ENCODE assay signal across 16 cellular contexts in genomic region chr10:49577182-49577925, GRCh38. TPM values are rescaled to one million over a fixed set of nuclear protein-coding genes. Genes with fewer than 3 reads are reported as not detected.
A peak's percentile ranks its signal among the peaks of the same experiment; 100 is the strongest.
DNase-seq lines count a peak whose midpoint lies in the region; ATAC-seq and TF ChIP-seq lines count a peak whose summit lies in the region.
"Had no signal": no experiment of that assay in that cellular context is flagged by ENCODE, and none has a peak within 500 bp of the region (broad histone marks: within the 10 kb centered on the region; RNA-seq: fewer than 3 reads in every experiment).

No MANE protein-coding gene starts in this region.

- H3K27ac Mint-ChIP-seq in activated T-cell treated with anti-CD3 and anti-CD28 coated beads, Interleukin-2, amount 50 U/mL, for 72 hours = no peak overlapping the region
- peak overlapping the region; percentile 54 for H3K27ac Mint-ChIP-seq in activated T-helper 2 cell treated with anti-CD3 and anti-CD28 coated beads, Interferon-gamma antibody, Interleukin-2, Interleukin-4, amounts not matched to agents 10 μg/mL and 5 μg/mL and 100 μg/mL, durations not matched to agents 14 hours and 24 hours and 36 hours
- no peak overlapping the region for H3K27ac Mint-ChIP-seq in endothelial cell (ENCODE audit: unreplicated experiment)
- H3K27ac Mint-ChIP-seq: CD4-positive, alpha-beta memory T cell; H9 had no signal

- TF ChIP-seq CTCF in endothelial cell (IDR thresholded peaks at IDR 0.05; ENCODE audit: unreplicated experiment) = no peak
- TF ChIP-seq CTCF in heart right ventricle (IDR thresholded peaks at IDR 0.05) = no peak
- TF ChIP-seq CTCF in MM.1S (IDR thresholded peaks at IDR 0.05; ENCODE audit: low read length) = no peak

- no peak overlapping the region for H3K4me3 Mint-ChIP-seq in activated T-cell treated with anti-CD3 and anti-CD28 coated beads, Interleukin-2, amount 50 U/mL, for 72 hours
- H3K4me3 Mint-ChIP-seq in activated T-helper 2 cell treated with anti-CD3 and anti-CD28 coated beads, Interferon-gamma antibody, Interleukin-2, Interleukin-4, amounts not matched to agents 10 μg/mL and 5 μg/mL and 100 μg/mL, durations not matched to agents 14 hours and 24 hours and 36 hours (ENCODE audit: low read depth) = no peak overlapping the region
- no peak overlapping the region for H3K4me3 Mint-ChIP-seq in endothelial cell (ENCODE audit: unreplicated experiment)
- H3K4me3 Mint-ChIP-seq: CD4-positive, alpha-beta memory T cell; H9 had no signal

- H3K4me3 ChIP-seq in heart right ventricle = no peak overlapping the region
- H3K4me3 ChIP-seq in MM.1S (ENCODE audit: low read length) = no peak overlapping the region

- peaks cover 0 to 4% of the 10 kb centered on the region in 2 donors for H3K36me3 Mint-ChIP-seq in activated T-cell treated with anti-CD3 and anti-CD28 coated beads, Interleukin-2, amount 50 U/mL, for 72 hours (ENCODE audit: insufficient read depth in 2 of 2)
- H3K36me3 Mint-ChIP-seq in activated T-helper 2 cell treated with anti-CD3 and anti-CD28 coated beads, Interferon-gamma antibody, Interleukin-2, Interleukin-4, amounts not matched to agents 10 μg/mL and 5 μg/mL and 100 μg/mL, durations not matched to agents 14 hours and 24 hours and 36 hours (ENCODE audit: low read depth) = no peaks in the 10 kb centered on the region
- no peaks in the 10 kb centered on the region for H3K36me3 Mint-ChIP-seq in endothelial cell (ENCODE audit: low read depth, unreplicated experiment)
- H3K36me3 Mint-ChIP-seq: CD4-positive, alpha-beta memory T cell had no signal

- ATAC-seq in activated T-cell treated with anti-CD3 and anti-CD28 coated beads, Interleukin-2, amount 50 U/mL, for 72 hours (replicated peaks in 1 of 2) = peak; percentile 87 to 91
- ATAC-seq in HG02610 (IDR thresholded peaks at IDR 0.05; ENCODE audit: unreplicated experiment) (peak; percentile 45), heart right ventricle (no peak)

- H3K27me3 Mint-ChIP-seq in activated T-cell treated with anti-CD3 and anti-CD28 coated beads, Interleukin-2, amount 50 U/mL, for 72 hours (ENCODE audit: low read depth) = peaks cover 36% of the 10 kb centered on the region
- peaks cover 4% of the 10 kb centered on the region for H3K27me3 Mint-ChIP-seq in activated T-helper 2 cell treated with anti-CD3 and anti-CD28 coated beads, Interferon-gamma antibody, Interleukin-2, Interleukin-4, amounts not matched to agents 10 μg/mL and 5 μg/mL and 100 μg/mL, durations not matched to agents 14 hours and 24 hours and 36 hours (ENCODE audit: low read depth)
- H3K27me3 Mint-ChIP-seq in endothelial cell (ENCODE audit: unreplicated experiment) = peaks cover 2% of the 10 kb centered on the region

- no peaks in the 10 kb centered on the region for H4K20me1 ChIP-seq in MM.1S (ENCODE audit: insufficient read depth, low read length)

- H3K27ac ChIP-seq in heart right ventricle (no peak overlapping the region), MM.1S (ENCODE audit: low read length) (no peak overlapping the region)
- H3K27ac ChIP-seq: C4-2B, HL-60 had no signal

- intact Hi-C loops in activated T-helper 2 cell treated with anti-CD3 and anti-CD28 coated beads, Interferon-gamma antibody, Interleukin-2, Interleukin-4, amounts not matched to agents 10 μg/mL and 5 μg/mL and 100 μg/mL, durations not matched to agents 14 hours and 24 hours and 36 hours (cut with micrococcal nuclease) = no loop called here
- intact Hi-C loops in heart right ventricle (cut with DNase I) = no loop called here

- no peaks in the 10 kb centered on the region for H3K79me2 ChIP-seq in MM.1S (ENCODE audit: low read length)

- peaks cover 21% of the 10 kb centered on the region for H3K4me1 Mint-ChIP-seq in activated T-cell treated with anti-CD3 and anti-CD28 coated beads, Interleukin-2, amount 50 U/mL, for 72 hours (ENCODE audit: low read depth)
- H3K4me1 Mint-ChIP-seq in activated T-helper 2 cell treated with anti-CD3 and anti-CD28 coated beads, Interferon-gamma antibody, Interleukin-2, Interleukin-4, amounts not matched to agents 10 μg/mL and 5 μg/mL and 100 μg/mL, durations not matched to agents 14 hours and 24 hours and 36 hours (ENCODE audit: low read depth) = peaks cover 37% of the 10 kb centered on the region
- H3K4me1 Mint-ChIP-seq in endothelial cell (ENCODE audit: unreplicated experiment) = no peaks in the 10 kb centered on the region
- H3K4me1 Mint-ChIP-seq: H9 had no signal

- H3K27me3 ChIP-seq in heart right ventricle (peaks cover 0 to 6% (median 0%) of the 10 kb centered on the region in 7 donors), MM.1S (replicated peaks; ENCODE audit: insufficient read depth, low read length) (no peaks in the 10 kb centered on the region)
- H3K27me3 ChIP-seq: BE2C had no signal

- H3K4me1 ChIP-seq in heart right ventricle (no peaks in the 10 kb centered on the region), MM.1S (ENCODE audit: low read length) (no peaks in the 10 kb centered on the region)
- H3K4me1 ChIP-seq: BE2C had no signal

- no peak for DNase-seq in activated T-cell treated with anti-CD3 and anti-CD28 coated beads, Interleukin-2, amount 50 U/mL, for 72 hours
- DNase-seq in activated T-cell treated with anti-CD3 and anti-CD28 coated beads for 4 hours (no peak), endothelial cell (ENCODE audit: low spot score) (no peak), heart right ventricle (no peak), MM.1S (no peak)
- no peak for DNase-seq in activated T-helper 2 cell treated with anti-CD3 and anti-CD28 coated beads, Interferon-gamma antibody, Interleukin-2, Interleukin-4, amounts not matched to agents 10 μg/mL and 5 μg/mL and 100 μg/mL, durations not matched to agents 14 hours and 24 hours and 36 hours (ENCODE audit: low spot score)
- DNase-seq: BE2C; CD4-positive, alpha-beta memory T cell; DMS153; DMS79 treated with DMSO at 0.1 percent for 48 hours; EL; GOT3; H9 had no signal

- no peaks in the 10 kb centered on the region for H3K9me3 ChIP-seq in heart right ventricle
- H3K9me3 ChIP-seq in MM.1S (replicated peaks; ENCODE audit: insufficient read depth, low read length) = no peaks in the 10 kb centered on the region
- H3K9me3 ChIP-seq: BE2C had no signal

- no peak overlapping the region for H3K9ac ChIP-seq in MM.1S (ENCODE audit: low read length)

- no peaks in the 10 kb centered on the region for H3F3A ChIP-seq in MM.1S (ENCODE audit: insufficient read depth, low read length)

- no peaks in the 10 kb centered on the region for H3K9me3 Mint-ChIP-seq in activated T-cell treated with anti-CD3 and anti-CD28 coated beads, Interleukin-2, amount 50 U/mL, for 72 hours
- no peaks in the 10 kb centered on the region for H3K9me3 Mint-ChIP-seq in activated T-helper 2 cell treated with anti-CD3 and anti-CD28 coated beads, Interferon-gamma antibody, Interleukin-2, Interleukin-4, amounts not matched to agents 10 μg/mL and 5 μg/mL and 100 μg/mL, durations not matched to agents 14 hours and 24 hours and 36 hours
- no peaks in the 10 kb centered on the region for H3K9me3 Mint-ChIP-seq in endothelial cell (ENCODE audit: unreplicated experiment)
- H3K9me3 Mint-ChIP-seq: H9 had no signal

- H3K9me2 ChIP-seq in MM.1S (replicated peaks; ENCODE audit: insufficient read depth, low read length) = no peaks in the 10 kb centered on the region

- no peak overlapping the region for H3K4me2 ChIP-seq in MM.1S (ENCODE audit: low read depth, low read length)

- H3K36me3 ChIP-seq in heart right ventricle = no peaks in the 10 kb centered on the region
- H3K36me3 ChIP-seq in MM.1S (replicated peaks; ENCODE audit: insufficient read depth, low read length) = no peaks in the 10 kb centered on the region
- H3K36me3 ChIP-seq: BE2C had no signal

- WGBS in heart right ventricle, 2 donors = 61 to 70% methylated on average over 2 of the region's 2 CpGs

- H2AFZ ChIP-seq in MM.1S (ENCODE audit: low read length) = no peak overlapping the region

RNA-seq across cellular contexts. Expression of gene SLC18A3, which starts 32.8 kb away (rescaled TPM):
- total RNA-seq in activated T-cell treated with anti-CD3 and anti-CD28 coated beads, Interleukin-2, amount 50 U/mL, for 72 hours = not detected
- total RNA-seq in activated T-helper 2 cell treated with anti-CD3 and anti-CD28 coated beads, Interferon-gamma antibody, Interleukin-2, Interleukin-4, amounts not matched to agents 10 μg/mL and 5 μg/mL and 100 μg/mL, durations not matched to agents 14 hours and 24 hours and 36 hours = 0.18 and 0.32 TPM in 2 replicates
- total RNA-seq in endothelial cell (ENCODE audit: unreplicated experiment) (0.72 TPM), heart right ventricle (not detected)
- polyA plus RNA-seq in heart right ventricle = not detected
- total RNA-seq: CD4-positive, alpha-beta memory T cell; H9 had no signal
- polyA plus RNA-seq: CD4-positive, alpha-beta memory T cell had no signal

RNA-seq across cellular contexts. Expression of gene CHAT, which starts 36.5 kb away (rescaled TPM):
- total RNA-seq in activated T-cell treated with anti-CD3 and anti-CD28 coated beads, Interleukin-2, amount 50 U/mL, for 72 hours = under 1 TPM in 1 of 2 donors, not detected in 1; 0.14 TPM
- 2.2 and 2.5 TPM in 2 replicates for total RNA-seq in activated T-helper 2 cell treated with anti-CD3 and anti-CD28 coated beads, Interferon-gamma antibody, Interleukin-2, Interleukin-4, amounts not matched to agents 10 μg/mL and 5 μg/mL and 100 μg/mL, durations not matched to agents 14 hours and 24 hours and 36 hours
- total RNA-seq in endothelial cell (ENCODE audit: unreplicated experiment) (0.23 TPM), heart right ventricle (not detected)
- not detected for polyA plus RNA-seq in heart right ventricle
- total RNA-seq: CD4-positive, alpha-beta memory T cell; H9 had no signal
- polyA plus RNA-seq: CD4-positive, alpha-beta memory T cell had no signal

RNA-seq across cellular contexts. Expression of gene ERCC6, which starts 38.4 kb away (rescaled TPM):
- 10 to 100 TPM; 29.4 to 33.6 TPM for total RNA-seq in activated T-cell treated with anti-CD3 and anti-CD28 coated beads, Interleukin-2, amount 50 U/mL, for 72 hours
- total RNA-seq in activated T-helper 2 cell treated with anti-CD3 and anti-CD28 coated beads, Interferon-gamma antibody, Interleukin-2, Interleukin-4, amounts not matched to agents 10 μg/mL and 5 μg/mL and 100 μg/mL, durations not matched to agents 14 hours and 24 hours and 36 hours = 22.7 and 26.2 TPM in 2 replicates
- total RNA-seq in endothelial cell (ENCODE audit: unreplicated experiment) (25.8 TPM), heart right ventricle (10 to 100 TPM; 12.8 to 32.4 (median 22.6) TPM)
- 1 to 10 TPM; 1.9 to 4.8 TPM for polyA plus RNA-seq in heart right ventricle

Comparison
In these comparisons a context has a peak if more than half of its experiments do, and no peak if none do; other contexts are left out.
1. ATAC-seq: peak in activated T-cell treated with anti-CD3 and anti-CD28 coated beads, Interleukin-2, amount 50 U/mL, for 72 hours (2 of 2) and HG02610 (single experiment); none in heart right ventricle (0 of 8).